In the genomic region with DNA sequence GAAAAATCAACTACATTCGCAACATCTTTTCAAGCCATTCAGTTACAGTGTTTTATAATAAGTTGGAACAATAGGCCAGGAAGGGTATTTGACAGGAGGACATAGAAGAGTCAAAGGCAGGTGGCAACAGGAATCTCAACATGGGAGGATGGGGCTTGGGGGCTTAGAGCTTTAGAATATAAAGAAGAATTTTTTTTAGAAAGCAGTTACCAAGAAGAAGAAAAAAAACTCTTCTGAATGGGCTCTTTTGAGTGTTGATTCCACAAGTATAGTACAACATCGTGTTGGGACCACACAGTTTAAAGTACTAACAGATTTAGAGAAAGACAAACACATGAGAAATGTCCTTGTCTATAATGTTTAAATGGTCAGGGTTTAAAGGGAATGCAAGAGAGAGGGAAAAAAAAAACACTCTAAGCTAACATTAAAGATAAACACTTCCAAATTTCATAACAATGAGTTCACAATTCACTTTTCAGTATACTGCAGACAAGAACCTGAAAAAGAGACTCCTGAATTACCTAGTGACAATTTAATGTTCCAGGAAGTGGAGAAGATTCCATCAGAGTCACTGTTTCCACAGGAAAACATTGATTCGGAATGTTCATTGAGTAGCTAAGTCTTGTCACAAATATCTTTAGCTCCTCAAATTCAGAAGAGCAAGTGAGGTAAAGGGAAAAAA, we compare ENCODE assay signal across 19 cellular contexts.
"Had no signal": no experiment of that assay in that cellular context is flagged by ENCODE, and none has a peak within 500 bp of the region (broad histone marks: within the 10 kb centered on the region; RNA-seq: fewer than 3 reads in every experiment).

No MANE protein-coding gene starts in this region.

- H3K27me3 ChIP-seq: gastrocnemius medialis, heart right ventricle, left lung, right atrium auricular region had no signal

- H3K27me3 Mint-ChIP-seq: central memory CD8-positive, alpha-beta T cell; dendritic cell treated with granulocyte-macrophage colony-stimulating factor and Interleukin-4, amounts not matched to agents 40 ng/mL and 50 ng/mL, for 4 days had no signal

- H3K9me3 ChIP-seq: gastrocnemius medialis, lower lobe of right lung had no signal

- H3K36me3 ChIP-seq: gastrocnemius medialis, heart right ventricle, left lung, lower lobe of right lung, right atrium auricular region had no signal

- H3K27ac ChIP-seq: gastrocnemius medialis, heart right ventricle, left lung, lower lobe of right lung, right atrium auricular region had no signal

- H3K4me1 Mint-ChIP-seq: central memory CD8-positive, alpha-beta T cell; nephron had no signal

- H3K4me3 Mint-ChIP-seq: central memory CD8-positive, alpha-beta T cell; dendritic cell treated with granulocyte-macrophage colony-stimulating factor and Interleukin-4, amounts not matched to agents 40 ng/mL and 50 ng/mL, for 4 days; immature natural killer cell; nephron had no signal

- H3K4me1 ChIP-seq: gastrocnemius medialis, heart right ventricle, left lung, lower lobe of right lung, right atrium auricular region had no signal

- H3K4me3 ChIP-seq: gastrocnemius medialis, heart right ventricle, left lung, lower lobe of right lung, right atrium auricular region had no signal

- ATAC-seq: esophagus mucosa, gastrocnemius medialis, heart right ventricle, left lung, lower lobe of right lung had no signal

- H3K27ac Mint-ChIP-seq: dendritic cell treated with granulocyte-macrophage colony-stimulating factor and Interleukin-4, amounts not matched to agents 40 ng/mL and 50 ng/mL, for 4 days; immature natural killer cell; nephron had no signal

- H3K36me3 Mint-ChIP-seq: immature natural killer cell had no signal

- DNase-seq: effector CD4-positive, alpha-beta T cell; gastrocnemius medialis; heart right ventricle; immature natural killer cell; left lung; lower lobe of right lung; mesendoderm; naive B cell; occipital lobe; small intestine; stimulated activated CD4-positive, alpha-beta T cell treated with anti-CD3 and anti-CD28 coated beads, Interleukin-12 subunit alpha, Interleukin-12 subunit beta, amount 100 ng/mL, for 4 hours; stimulated activated CD4-positive, alpha-beta T cell treated with anti-CD3 and anti-CD28 coated beads, Interleukin-2, amount 100 ng/mL, for 48 hours; stimulated activated naive CD4-positive, alpha-beta T cell treated with Interleukin-2 at 50 U/mL for 16 hours; trophoblast cell had no signal
